In genomic region chr5:157828949-157829639, GRCh38 we compare ENCODE assay signal across 9 cellular contexts. TPM values are rescaled to one million over a fixed set of nuclear protein-coding genes. Genes with fewer than 3 reads are reported as not detected.
A peak's percentile ranks its signal among the peaks of the same experiment; 100 is the strongest.
DNase-seq lines count a peak whose midpoint lies in the region; ATAC-seq, FAIRE-seq and TF ChIP-seq lines count a peak whose summit lies in the region.
"Had no signal": no experiment of that assay in that cellular context is flagged by ENCODE, and none has a peak within 500 bp of the region (broad histone marks: within the 10 kb centered on the region; RNA-seq: fewer than 3 reads in every experiment).

No MANE protein-coding gene starts in this region.

- TF ChIP-seq CTCF in left ventricle myocardium inferior (IDR thresholded peaks at IDR 0.05; ENCODE audit: borderline replicate concordance) (peak; percentile 43), OCI-LY1 (IDR thresholded peaks at IDR 0.05; ENCODE audit: low read length) (peak; percentile 27; the same call in 1 of the 2 replicates), fibroblast of the aortic adventitia (IDR thresholded peaks at IDR 0.05; ENCODE audit: insufficient read depth, low read length) (peak; percentile 36)

- H3K9me3 ChIP-seq in left ventricle myocardium inferior (replicated peaks) (no peaks in the 10 kb centered on the region), OCI-LY1 (ENCODE audit: low read length) (no peaks in the 10 kb centered on the region)

- H3K4me2 ChIP-seq in OCI-LY1 (ENCODE audit: low read length), result peak overlapping the region; percentile 28; the same call in 1 of the 2 replicates

- H4K20me1 ChIP-seq in OCI-LY1 (ENCODE audit: insufficient read depth, low read length), result no peaks in the 10 kb centered on the region

- no peak overlapping the region for H3K9ac ChIP-seq in OCI-LY1 (ENCODE audit: low read length)

- H3K36me3 ChIP-seq in left ventricle myocardium inferior (no peaks in the 10 kb centered on the region), OCI-LY1 (ENCODE audit: insufficient read depth, low read length) (peaks cover 4% of the 10 kb centered on the region; the same call in 1 of the 2 replicates)

- ATAC-seq in Right ventricle myocardium superior (ENCODE audit: poor library complexity), result no peak

- peak overlapping the region; percentile 58 for H3K27ac ChIP-seq in left ventricle myocardium inferior (replicated peaks)
- H3K27ac ChIP-seq in OCI-LY1 (ENCODE audit: low read depth, low read length, poor library complexity, severe bottlenecking), result peak overlapping the region; percentile 96

- H2AFZ ChIP-seq in OCI-LY1 (ENCODE audit: low read length), result no peak overlapping the region

- H3K4me3 ChIP-seq in left ventricle myocardium inferior (no peak overlapping the region), OCI-LY1 (ENCODE audit: low read depth, low read length, poor library complexity, severe bottlenecking) (no peak overlapping the region), fibroblast of the aortic adventitia (ENCODE audit: low read depth, low read length) (no peak overlapping the region)

- no peak for FAIRE-seq in urothelium cell line (lab: Jason Lieb, UNC)

- H3F3A ChIP-seq in OCI-LY1 (ENCODE audit: insufficient read depth, low read length), result peaks cover 15% of the 10 kb centered on the region

- no peaks in the 10 kb centered on the region for H3K9me2 ChIP-seq in OCI-LY1 (ENCODE audit: low read depth, low read length)

- DNase-seq in left ventricle myocardium inferior (no peak), Right ventricle myocardium superior (no peak), fibroblast of the aortic adventitia (ENCODE audit: low read depth) (no peak), urothelium cell line (ENCODE audit: low spot score) (peak; percentile 26), cerebellar cortex (ENCODE audit: low spot score) (no peak), NCI-H748 (lab: John Stamatoyannopoulos, UW; ENCODE audit: unreplicated experiment) (no peak)
- no peak for DNase-seq in effector CD8-positive, alpha-beta T cell (lab: John Stamatoyannopoulos, UW)
- DNase-seq: T1000 had no signal

- no peaks in the 10 kb centered on the region for H3K27me3 ChIP-seq in left ventricle myocardium inferior (ENCODE audit: low read depth)
- H3K27me3 ChIP-seq in OCI-LY1 (ENCODE audit: insufficient read depth, low read length), result no peaks in the 10 kb centered on the region

- H3K4me1 ChIP-seq in left ventricle myocardium inferior (peaks cover 59% of the 10 kb centered on the region), OCI-LY1 (ENCODE audit: insufficient read depth, low read length, severe bottlenecking) (peaks cover 89% of the 10 kb centered on the region)

- intact Hi-C loops in left ventricle myocardium inferior (cut with micrococcal nuclease) (no loop called here), Right ventricle myocardium superior (cut with DNase I) (no loop called here)

- H3K79me2 ChIP-seq in OCI-LY1 (ENCODE audit: insufficient read depth, low read length), result peaks cover 52% of the 10 kb centered on the region

RNA-seq across cellular contexts. Expression of gene CLINT1, which starts 29.9 kb away (rescaled TPM):
- total RNA-seq in left ventricle myocardium inferior (48.6 TPM), Right ventricle myocardium superior (55.5 TPM), fibroblast of the aortic adventitia (ENCODE audit: low replicate concordance) (34.3 and 78.6 TPM in 2 replicates)
